21 cellular contexts compared by ENCODE assay signal in the genomic region with DNA sequence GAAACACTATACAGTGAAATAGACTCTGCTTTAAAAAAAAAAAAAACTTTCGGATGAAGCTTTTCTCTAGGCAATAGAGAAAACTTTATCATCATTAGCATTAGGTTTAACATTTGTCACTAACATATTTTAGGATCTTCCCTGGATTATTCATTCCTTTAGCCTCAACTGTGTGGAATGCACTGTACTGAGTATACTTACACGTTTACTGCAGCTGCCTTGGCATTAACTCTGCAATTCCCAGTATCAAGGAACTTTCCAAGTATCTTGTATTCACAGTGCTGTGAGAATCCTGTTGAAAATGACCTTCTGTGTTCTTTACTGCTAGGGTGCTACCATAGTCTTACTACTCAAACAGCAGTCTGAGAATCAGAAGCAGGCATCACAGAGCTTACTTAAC.
DNase-seq lines count a peak whose midpoint lies in the region; ATAC-seq and TF ChIP-seq lines count a peak whose summit lies in the region.
"Had no signal": no experiment of that assay in that cellular context is flagged by ENCODE, and none has a peak within 500 bp of the region (broad histone marks: within the 10 kb centered on the region; RNA-seq: fewer than 3 reads in every experiment).

No MANE protein-coding gene starts in this region.

- TF ChIP-seq CTCF in HFFc6 (IDR thresholded peaks at IDR 0.05) (no peak), brain microvascular endothelial cell (IDR thresholded peaks at IDR 0.05; ENCODE audit: low read depth, low read length, missing control alignments) (no peak), hepatocyte (IDR thresholded peaks at IDR 0.05; ENCODE audit: poor library complexity) (no peak)

- H3K9me3 ChIP-seq in hepatocyte (ENCODE audit: low read depth): no peaks in the 10 kb centered on the region
- H3K9me3 ChIP-seq: lower lobe of right lung had no signal

- H3K4me3 ChIP-seq in ACC112 (ENCODE audit: low read depth, low read length) (no peak overlapping the region), brain microvascular endothelial cell (ENCODE audit: low read depth, low read length) (no peak overlapping the region), hepatocyte (no peak overlapping the region)
- H3K4me3 ChIP-seq: BLaER1 treated with 17β-estradiol and CSF1 and Interleukin-3, amounts not matched to agents 10 nM and 100 nM; cardiac muscle cell; lower lobe of right lung; spleen; stomach had no signal

- H3K4me1 ChIP-seq in ACC112 (ENCODE audit: control insufficient read depth, insufficient read depth, low read length, unreplicated experiment): no peaks in the 10 kb centered on the region
- H3K4me1 ChIP-seq in hepatocyte (ENCODE audit: insufficient read depth): no peaks in the 10 kb centered on the region
- H3K4me1 ChIP-seq: BLaER1 treated with 17β-estradiol and CSF1 and Interleukin-3, amounts not matched to agents 10 nM and 100 nM; lower lobe of right lung; spleen; stomach had no signal

- H3K4me3 Mint-ChIP-seq in HFFc6: no peak overlapping the region
- H3K4me3 Mint-ChIP-seq: activated CD8-positive, alpha-beta T cell treated with anti-CD3 and anti-CD28 coated beads, Interleukin-2, amount 10 ng/mL, durations not matched to agents 7 days and 5 days had no signal

- H3K79me2 ChIP-seq in ACC112 (ENCODE audit: control insufficient read depth, insufficient read depth, low read length, unreplicated experiment) (no peaks in the 10 kb centered on the region), hepatocyte (no peaks in the 10 kb centered on the region)

- H3K9me3 Mint-ChIP-seq in HFFc6: no peaks in the 10 kb centered on the region

- H3K9me2 ChIP-seq in hepatocyte (replicated peaks; ENCODE audit: insufficient read depth): no peaks in the 10 kb centered on the region

- H3K36me3 Mint-ChIP-seq in HFFc6 (ENCODE audit: low read depth): no peaks in the 10 kb centered on the region; the same call in 1 of the 2 replicates

- no peak overlapping the region; the same call in 1 of the 2 replicates for H3K27ac Mint-ChIP-seq in HFFc6
- H3K27ac Mint-ChIP-seq: activated CD8-positive, alpha-beta T cell treated with anti-CD3 and anti-CD28 coated beads, Interleukin-2, amount 10 ng/mL, durations not matched to agents 7 days and 5 days had no signal

- 0 out of 2 replicates have a peak, but pooled peaks cover 7% of the 10 kb centered on the region for H3K36me3 ChIP-seq in ACC112 (ENCODE audit: insufficient read depth, low read length)
- H3K36me3 ChIP-seq in brain microvascular endothelial cell (replicated peaks): no peaks in the 10 kb centered on the region
- no peaks in the 10 kb centered on the region for H3K36me3 ChIP-seq in hepatocyte (replicated peaks; ENCODE audit: insufficient read depth, low read depth)
- H3K36me3 ChIP-seq: BLaER1 treated with 17β-estradiol and CSF1 and Interleukin-3, amounts not matched to agents 10 nM and 100 nM; cardiac muscle cell; lower lobe of right lung; spleen; stomach had no signal

- H3K4me2 ChIP-seq in hepatocyte: no peak overlapping the region
- H3K4me2 ChIP-seq: BLaER1 treated with 17β-estradiol and CSF1 and Interleukin-3, amounts not matched to agents 10 nM and 100 nM had no signal

- H2AFZ ChIP-seq in ACC112 (ENCODE audit: low read length, unreplicated experiment) (peak overlapping the region; percentile 35), hepatocyte (peak overlapping the region; percentile 21)

- intact Hi-C loops in posterior cingulate gyrus (cut with DNase I): no loop called here

- in situ Hi-C loops in brain microvascular endothelial cell (cut with HindIII; ENCODE audit: low pct_ligation_motif_present, low sequenced_read_pairs): no loop called here

- H3K4me1 Mint-ChIP-seq in HFFc6 (ENCODE audit: low read depth): peaks cover 28% of the 10 kb centered on the region

- H4K20me1 ChIP-seq in hepatocyte (ENCODE audit: insufficient read depth, poor library complexity, severe bottlenecking): no peaks in the 10 kb centered on the region
- H4K20me1 ChIP-seq: BLaER1 treated with 17β-estradiol and CSF1 and Interleukin-3, amounts not matched to agents 10 nM and 100 nM had no signal

- H3K27ac ChIP-seq in ACC112 (ENCODE audit: low read depth, low read length) (no peak overlapping the region), brain microvascular endothelial cell (no peak overlapping the region), hepatocyte (peak overlapping the region; percentile 13)
- H3K27ac ChIP-seq: BLaER1 treated with 17β-estradiol and CSF1 and Interleukin-3, amounts not matched to agents 10 nM and 100 nM; cardiac muscle cell; lower lobe of right lung; spleen; stomach had no signal

- 38% methylated on average over 2 of the region's 2 CpGs for WGBS in hepatocyte (ENCODE audit: low lambda C conversion rate, missing lambda C conversion rate)

- no peaks in the 10 kb centered on the region for H3K27me3 Mint-ChIP-seq in HFFc6 (ENCODE audit: insufficient read depth)

- ATAC-seq in GM18502 (IDR thresholded peaks at IDR 0.05; ENCODE audit: poor library complexity, unreplicated experiment): no peak
- ATAC-seq: activated CD8-positive, alpha-beta T cell treated with anti-CD3 and anti-CD28 coated beads, Interleukin-2, amount 10 ng/mL, durations not matched to agents 7 days and 5 days; HCT116; lower lobe of right lung had no signal

- peak; percentile 68 for DNase-seq in HFFc6
- peak; percentile 18 for DNase-seq in brain microvascular endothelial cell
- no peak for DNase-seq in hepatocyte (ENCODE audit: low spot score)
- no peak for DNase-seq in posterior cingulate gyrus
- no peak for DNase-seq in activated gamma-delta T cell treated with Interleukin-2 at 50 U/mL for 16 hours
- no peak for DNase-seq in SK-N-DZ (ENCODE audit: low spot score)
- DNase-seq: activated CD4-positive, CD25-positive, alpha-beta regulatory T cell treated with anti-CD3 and anti-CD28 coated beads, Interleukin-2, amount 50 U/mL, for 72 hours; activated CD8-positive, alpha-beta T cell treated with anti-CD3 and anti-CD28 coated beads, Interleukin-2, amount 10 ng/mL, durations not matched to agents 7 days and 5 days; activated gamma-delta T cell; lower lobe of right lung; NCI-H1417 treated with DMSO at 0.1 percent for 48 hours; NCI-H526 treated with DMSO at 0.1 percent for 48 hours; nucleus accumbens; spleen; stomach; trophoblast cell had no signal

- no peaks in the 10 kb centered on the region for H3K27me3 ChIP-seq in ACC112 (ENCODE audit: insufficient read depth, low read length)
- no peaks in the 10 kb centered on the region for H3K27me3 ChIP-seq in brain microvascular endothelial cell (replicated peaks)
- H3K27me3 ChIP-seq in hepatocyte: no peaks in the 10 kb centered on the region
- H3K27me3 ChIP-seq: BLaER1 treated with 17β-estradiol and CSF1 and Interleukin-3, amounts not matched to agents 10 nM and 100 nM; cardiac muscle cell; spleen; stomach had no signal

Comparison
In these comparisons a context has a peak if more than half of its experiments do, and no peak if none do; other contexts are left out.
1. DNase-seq: peak in HFFc6 (single experiment) and brain microvascular endothelial cell (single experiment); none in hepatocyte (single experiment), posterior cingulate gyrus (0 of 10), activated gamma-delta T cell treated with Interleukin-2 at 50 U/mL for 16 hours (single experiment) and SK-N-DZ (single experiment).